In the genomic region with DNA sequence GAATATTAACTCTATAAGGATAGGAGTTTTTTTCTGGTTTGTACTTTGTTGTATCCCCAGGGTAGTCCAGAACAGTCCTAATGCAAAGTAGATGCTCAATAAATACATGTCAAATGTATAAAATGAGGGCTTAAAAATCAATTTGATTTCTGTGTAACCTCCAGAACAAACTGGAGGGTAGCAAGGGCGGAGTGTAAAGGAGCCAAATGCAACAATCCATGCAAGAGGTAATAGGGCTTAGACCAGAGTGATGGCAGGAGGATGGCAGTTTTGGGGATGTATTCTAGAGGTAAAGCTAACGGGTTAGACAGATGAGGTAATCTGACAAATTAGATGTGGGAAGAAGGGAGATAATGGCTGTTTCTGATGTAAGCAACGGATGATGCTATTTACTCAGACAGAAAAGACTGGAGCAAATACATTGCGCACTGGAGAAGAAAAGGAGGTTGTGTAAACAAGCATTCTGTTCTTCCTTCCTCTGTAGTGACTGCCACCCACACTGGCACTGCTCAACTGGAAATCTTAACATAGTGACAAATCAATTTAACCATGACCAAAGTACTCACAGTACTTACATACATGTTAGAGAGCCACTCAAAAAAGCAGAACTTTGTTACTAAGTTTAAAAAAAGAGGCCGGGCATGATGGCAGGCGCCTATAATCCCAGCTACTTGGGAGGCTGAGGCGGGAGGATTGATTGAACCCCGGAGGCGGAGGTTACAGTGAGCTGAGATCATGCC, we compare ENCODE assay signal across 9 cellular contexts. TPM values are rescaled to one million over a fixed set of nuclear protein-coding genes. Genes with fewer than 3 reads are reported as not detected.
DNase-seq lines count a peak whose midpoint lies in the region; ATAC-seq and TF ChIP-seq lines count a peak whose summit lies in the region.
"Had no signal": no experiment of that assay in that cellular context is flagged by ENCODE, and none has a peak within 500 bp of the region (broad histone marks: within the 10 kb centered on the region; RNA-seq: fewer than 3 reads in every experiment).

No MANE protein-coding gene starts in this region.

- H3K4me1 ChIP-seq in endocrine pancreas (ENCODE audit: control insufficient read depth, insufficient read depth, low read length) (no peaks in the 10 kb centered on the region), ascending aorta (peaks cover 3 to 14% of the 10 kb centered on the region in 2 donors)

- no peak for ATAC-seq in activated CD4-positive, alpha-beta T cell treated with anti-CD3 and anti-CD28 coated beads for 36 hours
- ATAC-seq in stimulated activated effector memory CD8-positive, alpha-beta T cell treated with anti-CD3 and anti-CD28 coated beads, Interleukin-12 subunit alpha, Interleukin-12 subunit beta, amount 100 ng/mL, for 72 hours, result no peak
- no peak for ATAC-seq in HG03135 (IDR thresholded peaks at IDR 0.05; ENCODE audit: unreplicated experiment)

- CTCF ChIA-PET in activated CD4-positive, alpha-beta T cell treated with anti-CD3 and anti-CD28 coated beads for 36 hours (lab: Charles Lee), result interaction anchor here (0.7 to 3.3 kb wide), 6 partner anchors 13 to 138 kb away, joined by 3 to 9 read pairs (median 4); a partner anchor contains a TSS

- no peak for TF ChIP-seq CTCF in ascending aorta (IDR thresholded peaks at IDR 0.05)

- H3K27me3 ChIP-seq in endocrine pancreas (ENCODE audit: control insufficient read depth, insufficient read depth, low read length) (no peaks in the 10 kb centered on the region), ascending aorta (no peaks in the 10 kb centered on the region)

- peaks cover 39% of the 10 kb centered on the region for H3K4me1 Mint-ChIP-seq in activated CD4-positive, alpha-beta T cell treated with anti-CD3 and anti-CD28 coated beads for 36 hours
- peaks cover 42% of the 10 kb centered on the region for H3K4me1 Mint-ChIP-seq in stimulated activated effector memory CD8-positive, alpha-beta T cell treated with anti-CD3 and anti-CD28 coated beads, Interleukin-12 subunit alpha, Interleukin-12 subunit beta, amount 100 ng/mL, for 72 hours

- H3K27ac ChIP-seq in ascending aorta, result no peak overlapping the region

- POLR2A ChIA-PET in activated CD4-positive, alpha-beta T cell treated with anti-CD3 and anti-CD28 coated beads for 36 hours (lab: Charles Lee), result interaction anchor here (0.6 kb wide), 1 partner anchor 1077 kb away, joined by 3 read pairs; no protein-coding TSS in a partner anchor

- H3K4me3 ChIP-seq in endocrine pancreas (ENCODE audit: control insufficient read depth, insufficient read depth, low read length) (peak overlapping the region; percentile 2), ascending aorta (peak overlapping the region in 1 of 2 donors; percentile 83)

- H3K27ac Mint-ChIP-seq in activated CD4-positive, alpha-beta T cell treated with anti-CD3 and anti-CD28 coated beads for 36 hours, result peak overlapping the region; percentile 16
- H3K27ac Mint-ChIP-seq in stimulated activated effector memory CD8-positive, alpha-beta T cell treated with anti-CD3 and anti-CD28 coated beads, Interleukin-12 subunit alpha, Interleukin-12 subunit beta, amount 100 ng/mL, for 72 hours, result peak overlapping the region; percentile 7

- no peak for DNase-seq in activated CD4-positive, alpha-beta T cell treated with anti-CD3 and anti-CD28 coated beads for 36 hours
- DNase-seq in activated CD4-positive, alpha-beta T cell treated with anti-CD3 and anti-CD28 coated beads, Interleukin-2, amount 50 U/mL, for 48 hours, result no peak
- peak; percentile 52 for DNase-seq in NOMO-1 treated with DMSO at 0.1 percent for 48 hours (lab: John Stamatoyannopoulos, UW; ENCODE audit: unreplicated experiment)
- no peak for DNase-seq in stimulated activated effector memory CD8-positive, alpha-beta T cell treated with anti-CD3 and anti-CD28 coated beads, Interleukin-12 subunit alpha, Interleukin-12 subunit beta, amount 100 ng/mL, for 72 hours (ENCODE audit: low spot score in 2 of 2)
- no peak for DNase-seq in amniotic stem cell (lab: John Stamatoyannopoulos, UW)
- no peak for DNase-seq in ascending aorta (ENCODE audit: low spot score in 2 of 2)
- DNase-seq: NCI-H1436 treated with DMSO at 0.1 percent for 48 hours had no signal

- H3K27me3 Mint-ChIP-seq in activated CD4-positive, alpha-beta T cell treated with anti-CD3 and anti-CD28 coated beads for 36 hours, result no peaks in the 10 kb centered on the region

- intact Hi-C loops in activated CD4-positive, alpha-beta T cell treated with anti-CD3 and anti-CD28 coated beads for 36 hours (cut with DNase I, micrococcal nuclease), result loop anchor here (5.0 kb wide), 3 partner anchors 140 to 1020 kb away; a partner anchor contains a TSS
- intact Hi-C loops in ascending aorta (cut with DNase I), result no loop called here

- peaks cover 10% of the 10 kb centered on the region for H3K36me3 Mint-ChIP-seq in activated CD4-positive, alpha-beta T cell treated with anti-CD3 and anti-CD28 coated beads for 36 hours (ENCODE audit: low read depth)
- H3K36me3 Mint-ChIP-seq in stimulated activated effector memory CD8-positive, alpha-beta T cell treated with anti-CD3 and anti-CD28 coated beads, Interleukin-12 subunit alpha, Interleukin-12 subunit beta, amount 100 ng/mL, for 72 hours, result peaks cover 37% of the 10 kb centered on the region

- H3K4me3 Mint-ChIP-seq in activated CD4-positive, alpha-beta T cell treated with anti-CD3 and anti-CD28 coated beads for 36 hours, result peak overlapping the region; percentile 86
- peak overlapping the region; percentile 78 for H3K4me3 Mint-ChIP-seq in stimulated activated effector memory CD8-positive, alpha-beta T cell treated with anti-CD3 and anti-CD28 coated beads, Interleukin-12 subunit alpha, Interleukin-12 subunit beta, amount 100 ng/mL, for 72 hours

- H3K36me3 ChIP-seq in endocrine pancreas (ENCODE audit: control insufficient read depth, insufficient read depth, low read length) (no peaks in the 10 kb centered on the region), ascending aorta (peaks cover 18 to 26% of the 10 kb centered on the region in 2 donors)

- H3K9ac ChIP-seq in endocrine pancreas (ENCODE audit: control insufficient read depth, insufficient read depth, low read length), result no peak overlapping the region

- H3K9me3 ChIP-seq in endocrine pancreas (ENCODE audit: control insufficient read depth, low read length), result no peaks in the 10 kb centered on the region
- no peaks in the 10 kb centered on the region for H3K9me3 ChIP-seq in ascending aorta

- H3K9me3 Mint-ChIP-seq in activated CD4-positive, alpha-beta T cell treated with anti-CD3 and anti-CD28 coated beads for 36 hours (ENCODE audit: low read depth), result no peaks in the 10 kb centered on the region
- no peaks in the 10 kb centered on the region for H3K9me3 Mint-ChIP-seq in stimulated activated effector memory CD8-positive, alpha-beta T cell treated with anti-CD3 and anti-CD28 coated beads, Interleukin-12 subunit alpha, Interleukin-12 subunit beta, amount 100 ng/mL, for 72 hours

RNA-seq across cellular contexts. Expression of a gene that starts 2.0 kb away (rescaled TPM):
- 10 to 100 TPM; 11.2 to 12.9 TPM for total RNA-seq in activated CD4-positive, alpha-beta T cell treated with anti-CD3 and anti-CD28 coated beads for 36 hours
- total RNA-seq in ascending aorta, result 4.4 TPM

RNA-seq across cellular contexts. Expression of a gene that starts 58.8 kb away (rescaled TPM):
- 1 to 10 TPM; 1.6 to 1.8 TPM for total RNA-seq in activated CD4-positive, alpha-beta T cell treated with anti-CD3 and anti-CD28 coated beads for 36 hours
- not detected for total RNA-seq in ascending aorta

RNA-seq across cellular contexts. Expression of a gene that starts 59.9 kb away (rescaled TPM):
- 10 to 100 TPM; 27.8 to 29.0 TPM for total RNA-seq in activated CD4-positive, alpha-beta T cell treated with anti-CD3 and anti-CD28 coated beads for 36 hours
- total RNA-seq in ascending aorta, result 4.6 TPM
